1 cellular context compared by ENCODE assay signal in the genomic region with DNA sequence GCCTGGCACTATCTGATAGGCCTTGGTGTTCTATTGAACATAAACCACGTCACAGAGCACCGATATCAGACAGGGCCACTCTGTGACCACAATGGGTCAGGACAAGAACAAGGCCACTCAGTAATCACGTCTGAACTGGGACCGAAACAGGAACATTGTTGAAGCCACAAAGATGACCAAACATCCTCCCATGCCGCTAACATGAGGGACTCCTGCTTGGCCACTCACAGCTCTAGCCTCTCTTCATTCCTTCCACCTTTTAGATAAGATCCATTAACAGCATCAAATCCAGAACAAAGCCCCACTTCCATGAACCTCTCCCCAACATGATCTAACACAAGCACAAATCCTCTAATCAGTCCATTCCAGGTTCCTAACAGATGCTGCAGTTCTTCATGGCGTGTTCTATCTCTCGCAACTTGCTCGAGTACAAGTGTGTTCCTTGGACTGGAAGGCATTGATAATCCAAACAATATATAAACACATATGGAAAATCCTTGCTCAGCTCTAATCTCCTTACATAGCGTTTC.
TF ChIP-seq lines count a peak whose summit lies in the region.

No MANE protein-coding gene starts in this region.

TF ChIP-seq in K562, 482 proteins besides CTCF, POLR2A, EP300 and RAD21 (continued from another document and continues in another):
- TF ChIP-seq, protein P1, sequence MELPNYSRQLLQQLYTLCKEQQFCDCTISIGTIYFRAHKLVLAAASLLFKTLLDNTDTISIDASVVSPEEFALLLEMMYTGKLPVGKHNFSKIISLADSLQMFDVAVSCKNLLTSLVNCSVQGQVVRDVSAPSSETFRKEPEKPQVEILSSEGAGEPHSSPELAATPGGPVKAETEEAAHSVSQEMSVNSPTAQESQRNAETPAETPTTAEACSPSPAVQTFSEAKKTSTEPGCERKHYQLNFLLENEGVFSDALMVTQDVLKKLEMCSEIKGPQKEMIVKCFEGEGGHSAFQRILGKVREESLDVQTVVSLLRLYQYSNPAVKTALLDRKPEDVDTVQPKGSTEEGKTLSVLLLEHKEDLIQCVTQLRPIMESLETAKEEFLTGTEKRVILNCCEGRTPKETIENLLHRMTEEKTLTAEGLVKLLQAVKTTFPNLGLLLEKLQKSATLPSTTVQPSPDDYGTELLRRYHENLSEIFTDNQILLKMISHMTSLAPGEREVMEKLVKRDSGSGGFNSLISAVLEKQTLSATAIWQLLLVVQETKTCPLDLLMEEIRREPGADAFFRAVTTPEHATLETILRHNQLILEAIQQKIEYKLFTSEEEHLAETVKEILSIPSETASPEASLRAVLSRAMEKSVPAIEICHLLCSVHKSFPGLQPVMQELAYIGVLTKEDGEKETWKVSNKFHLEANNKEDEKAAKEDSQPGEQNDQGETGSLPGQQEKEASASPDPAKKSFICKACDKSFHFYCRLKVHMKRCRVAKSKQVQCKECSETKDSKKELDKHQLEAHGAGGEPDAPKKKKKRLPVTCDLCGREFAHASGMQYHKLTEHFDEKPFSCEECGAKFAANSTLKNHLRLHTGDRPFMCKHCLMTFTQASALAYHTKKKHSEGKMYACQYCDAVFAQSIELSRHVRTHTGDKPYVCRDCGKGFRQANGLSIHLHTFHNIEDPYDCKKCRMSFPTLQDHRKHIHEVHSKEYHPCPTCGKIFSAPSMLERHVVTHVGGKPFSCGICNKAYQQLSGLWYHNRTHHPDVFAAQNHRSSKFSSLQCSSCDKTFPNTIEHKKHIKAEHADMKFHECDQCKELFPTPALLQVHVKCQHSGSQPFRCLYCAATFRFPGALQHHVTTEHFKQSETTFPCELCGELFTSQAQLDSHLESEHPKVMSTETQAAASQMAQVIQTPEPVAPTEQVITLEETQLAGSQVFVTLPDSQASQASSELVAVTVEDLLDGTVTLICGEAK (IDR thresholded peaks at IDR 0.05) = no peak
- TF ChIP-seq, protein P1 (CRISPR knock-in tag; IDR thresholded peaks at IDR 0.05) = no peak
- TF ChIP-seq HEY1 (CRISPR knock-in tag; IDR thresholded peaks at IDR 0.05; ENCODE audit: borderline replicate concordance) = no peak
- TF ChIP-seq SNRNP70 (optimal IDR thresholded peaks at IDR 0.05; ENCODE audit: low read depth, low read length) = no peak
- TF ChIP-seq, protein P2, sequence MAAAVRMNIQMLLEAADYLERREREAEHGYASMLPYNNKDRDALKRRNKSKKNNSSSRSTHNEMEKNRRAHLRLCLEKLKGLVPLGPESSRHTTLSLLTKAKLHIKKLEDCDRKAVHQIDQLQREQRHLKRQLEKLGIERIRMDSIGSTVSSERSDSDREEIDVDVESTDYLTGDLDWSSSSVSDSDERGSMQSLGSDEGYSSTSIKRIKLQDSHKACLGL (CRISPR knock-in tag; IDR thresholded peaks at IDR 0.05; ENCODE audit: borderline replicate concordance, poor library complexity, severe bottlenecking) = no peak
- no peak for TF ChIP-seq ZNF551 (CRISPR knock-in tag; IDR thresholded peaks at IDR 0.05)
- TF ChIP-seq HDAC2 (IDR thresholded peaks at IDR 0.05) = 0 out of 2 replicates have a peak, but pooled peaks have one; percentile 36
- TF ChIP-seq, protein P3, sequence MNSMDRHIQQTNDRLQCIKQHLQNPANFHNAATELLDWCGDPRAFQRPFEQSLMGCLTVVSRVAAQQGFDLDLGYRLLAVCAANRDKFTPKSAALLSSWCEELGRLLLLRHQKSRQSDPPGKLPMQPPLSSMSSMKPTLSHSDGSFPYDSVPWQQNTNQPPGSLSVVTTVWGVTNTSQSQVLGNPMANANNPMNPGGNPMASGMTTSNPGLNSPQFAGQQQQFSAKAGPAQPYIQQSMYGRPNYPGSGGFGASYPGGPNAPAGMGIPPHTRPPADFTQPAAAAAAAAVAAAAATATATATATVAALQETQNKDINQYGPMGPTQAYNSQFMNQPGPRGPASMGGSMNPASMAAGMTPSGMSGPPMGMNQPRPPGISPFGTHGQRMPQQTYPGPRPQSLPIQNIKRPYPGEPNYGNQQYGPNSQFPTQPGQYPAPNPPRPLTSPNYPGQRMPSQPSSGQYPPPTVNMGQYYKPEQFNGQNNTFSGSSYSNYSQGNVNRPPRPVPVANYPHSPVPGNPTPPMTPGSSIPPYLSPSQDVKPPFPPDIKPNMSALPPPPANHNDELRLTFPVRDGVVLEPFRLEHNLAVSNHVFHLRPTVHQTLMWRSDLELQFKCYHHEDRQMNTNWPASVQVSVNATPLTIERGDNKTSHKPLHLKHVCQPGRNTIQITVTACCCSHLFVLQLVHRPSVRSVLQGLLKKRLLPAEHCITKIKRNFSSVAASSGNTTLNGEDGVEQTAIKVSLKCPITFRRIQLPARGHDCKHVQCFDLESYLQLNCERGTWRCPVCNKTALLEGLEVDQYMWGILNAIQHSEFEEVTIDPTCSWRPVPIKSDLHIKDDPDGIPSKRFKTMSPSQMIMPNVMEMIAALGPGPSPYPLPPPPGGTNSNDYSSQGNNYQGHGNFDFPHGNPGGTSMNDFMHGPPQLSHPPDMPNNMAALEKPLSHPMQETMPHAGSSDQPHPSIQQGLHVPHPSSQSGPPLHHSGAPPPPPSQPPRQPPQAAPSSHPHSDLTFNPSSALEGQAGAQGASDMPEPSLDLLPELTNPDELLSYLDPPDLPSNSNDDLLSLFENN (IDR thresholded peaks at IDR 0.05; ENCODE audit: low read depth in 2 of 2, low read length in 2 of 2) = 0 out of 4 replicates have a peak, but pooled peaks of 1 of the 2 experiments have one; percentile 20
- no peak for TF ChIP-seq POLR2H (tag; IDR thresholded peaks at IDR 0.05; ENCODE audit: low read depth)
- no peak for TF ChIP-seq ZNF263 (CRISPR knock-in tag; IDR thresholded peaks at IDR 0.05; ENCODE audit: borderline replicate concordance)
- no peak for TF ChIP-seq MEF2A (IDR thresholded peaks at IDR 0.05; ENCODE audit: control insufficient read depth, low read depth, low read length)
- no peak for TF ChIP-seq ZNF23 (CRISPR knock-in tag; IDR thresholded peaks at IDR 0.05)
- TF ChIP-seq, protein P4, sequence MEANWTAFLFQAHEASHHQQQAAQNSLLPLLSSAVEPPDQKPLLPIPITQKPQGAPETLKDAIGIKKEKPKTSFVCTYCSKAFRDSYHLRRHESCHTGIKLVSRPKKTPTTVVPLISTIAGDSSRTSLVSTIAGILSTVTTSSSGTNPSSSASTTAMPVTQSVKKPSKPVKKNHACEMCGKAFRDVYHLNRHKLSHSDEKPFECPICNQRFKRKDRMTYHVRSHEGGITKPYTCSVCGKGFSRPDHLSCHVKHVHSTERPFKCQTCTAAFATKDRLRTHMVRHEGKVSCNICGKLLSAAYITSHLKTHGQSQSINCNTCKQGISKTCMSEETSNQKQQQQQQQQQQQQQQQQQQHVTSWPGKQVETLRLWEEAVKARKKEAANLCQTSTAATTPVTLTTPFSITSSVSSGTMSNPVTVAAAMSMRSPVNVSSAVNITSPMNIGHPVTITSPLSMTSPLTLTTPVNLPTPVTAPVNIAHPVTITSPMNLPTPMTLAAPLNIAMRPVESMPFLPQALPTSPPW (CRISPR knock-in tag; IDR thresholded peaks at IDR 0.05) = no peak
- no peak for TF ChIP-seq ARID2 (IDR thresholded peaks at IDR 0.05)
- no peak for TF ChIP-seq ELF1 (tag; IDR thresholded peaks at IDR 0.05)
- no peak for TF ChIP-seq ZC3H8 (IDR thresholded peaks at IDR 0.05)
- TF ChIP-seq RUNX1 (IDR thresholded peaks at IDR 0.05; ENCODE audit: low read depth) = no peak
- TF ChIP-seq, protein P5, sequence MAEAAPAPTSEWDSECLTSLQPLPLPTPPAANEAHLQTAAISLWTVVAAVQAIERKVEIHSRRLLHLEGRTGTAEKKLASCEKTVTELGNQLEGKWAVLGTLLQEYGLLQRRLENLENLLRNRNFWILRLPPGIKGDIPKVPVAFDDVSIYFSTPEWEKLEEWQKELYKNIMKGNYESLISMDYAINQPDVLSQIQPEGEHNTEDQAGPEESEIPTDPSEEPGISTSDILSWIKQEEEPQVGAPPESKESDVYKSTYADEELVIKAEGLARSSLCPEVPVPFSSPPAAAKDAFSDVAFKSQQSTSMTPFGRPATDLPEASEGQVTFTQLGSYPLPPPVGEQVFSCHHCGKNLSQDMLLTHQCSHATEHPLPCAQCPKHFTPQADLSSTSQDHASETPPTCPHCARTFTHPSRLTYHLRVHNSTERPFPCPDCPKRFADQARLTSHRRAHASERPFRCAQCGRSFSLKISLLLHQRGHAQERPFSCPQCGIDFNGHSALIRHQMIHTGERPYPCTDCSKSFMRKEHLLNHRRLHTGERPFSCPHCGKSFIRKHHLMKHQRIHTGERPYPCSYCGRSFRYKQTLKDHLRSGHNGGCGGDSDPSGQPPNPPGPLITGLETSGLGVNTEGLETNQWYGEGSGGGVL (CRISPR knock-in tag; IDR thresholded peaks at IDR 0.05) = no peak
- no peak for TF ChIP-seq HSF4 (CRISPR knock-in tag; IDR thresholded peaks at IDR 0.05; ENCODE audit: borderline replicate concordance)
- no peak for TF ChIP-seq PHF20 (IDR thresholded peaks at IDR 0.05; ENCODE audit: partially characterized antibody)
- TF ChIP-seq, protein P6, sequence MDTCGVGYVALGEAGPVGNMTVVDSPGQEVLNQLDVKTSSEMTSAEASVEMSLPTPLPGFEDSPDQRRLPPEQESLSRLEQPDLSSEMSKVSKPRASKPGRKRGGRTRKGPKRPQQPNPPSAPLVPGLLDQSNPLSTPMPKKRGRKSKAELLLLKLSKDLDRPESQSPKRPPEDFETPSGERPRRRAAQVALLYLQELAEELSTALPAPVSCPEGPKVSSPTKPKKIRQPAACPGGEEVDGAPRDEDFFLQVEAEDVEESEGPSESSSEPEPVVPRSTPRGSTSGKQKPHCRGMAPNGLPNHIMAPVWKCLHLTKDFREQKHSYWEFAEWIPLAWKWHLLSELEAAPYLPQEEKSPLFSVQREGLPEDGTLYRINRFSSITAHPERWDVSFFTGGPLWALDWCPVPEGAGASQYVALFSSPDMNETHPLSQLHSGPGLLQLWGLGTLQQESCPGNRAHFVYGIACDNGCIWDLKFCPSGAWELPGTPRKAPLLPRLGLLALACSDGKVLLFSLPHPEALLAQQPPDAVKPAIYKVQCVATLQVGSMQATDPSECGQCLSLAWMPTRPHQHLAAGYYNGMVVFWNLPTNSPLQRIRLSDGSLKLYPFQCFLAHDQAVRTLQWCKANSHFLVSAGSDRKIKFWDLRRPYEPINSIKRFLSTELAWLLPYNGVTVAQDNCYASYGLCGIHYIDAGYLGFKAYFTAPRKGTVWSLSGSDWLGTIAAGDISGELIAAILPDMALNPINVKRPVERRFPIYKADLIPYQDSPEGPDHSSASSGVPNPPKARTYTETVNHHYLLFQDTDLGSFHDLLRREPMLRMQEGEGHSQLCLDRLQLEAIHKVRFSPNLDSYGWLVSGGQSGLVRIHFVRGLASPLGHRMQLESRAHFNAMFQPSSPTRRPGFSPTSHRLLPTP (IDR thresholded peaks at IDR 0.05; ENCODE audit: borderline replicate concordance, extremely low read depth, insufficient read length) = no peak
- TF ChIP-seq ZNF146 (CRISPR knock-in tag; IDR thresholded peaks at IDR 0.05; ENCODE audit: unreplicated experiment) = no peak
- TF ChIP-seq RB1 (IDR thresholded peaks at IDR 0.05; ENCODE audit: low read depth) = no peak
- no peak for TF ChIP-seq CEBPB (tag; IDR thresholded peaks at IDR 0.05)
- TF ChIP-seq, protein P7, sequence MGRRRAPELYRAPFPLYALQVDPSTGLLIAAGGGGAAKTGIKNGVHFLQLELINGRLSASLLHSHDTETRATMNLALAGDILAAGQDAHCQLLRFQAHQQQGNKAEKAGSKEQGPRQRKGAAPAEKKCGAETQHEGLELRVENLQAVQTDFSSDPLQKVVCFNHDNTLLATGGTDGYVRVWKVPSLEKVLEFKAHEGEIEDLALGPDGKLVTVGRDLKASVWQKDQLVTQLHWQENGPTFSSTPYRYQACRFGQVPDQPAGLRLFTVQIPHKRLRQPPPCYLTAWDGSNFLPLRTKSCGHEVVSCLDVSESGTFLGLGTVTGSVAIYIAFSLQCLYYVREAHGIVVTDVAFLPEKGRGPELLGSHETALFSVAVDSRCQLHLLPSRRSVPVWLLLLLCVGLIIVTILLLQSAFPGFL (CRISPR knock-in tag; IDR thresholded peaks at IDR 0.05) = no peak
- no peak for TF ChIP-seq EP400 (IDR thresholded peaks at IDR 0.05)
- TF ChIP-seq, protein P8, sequence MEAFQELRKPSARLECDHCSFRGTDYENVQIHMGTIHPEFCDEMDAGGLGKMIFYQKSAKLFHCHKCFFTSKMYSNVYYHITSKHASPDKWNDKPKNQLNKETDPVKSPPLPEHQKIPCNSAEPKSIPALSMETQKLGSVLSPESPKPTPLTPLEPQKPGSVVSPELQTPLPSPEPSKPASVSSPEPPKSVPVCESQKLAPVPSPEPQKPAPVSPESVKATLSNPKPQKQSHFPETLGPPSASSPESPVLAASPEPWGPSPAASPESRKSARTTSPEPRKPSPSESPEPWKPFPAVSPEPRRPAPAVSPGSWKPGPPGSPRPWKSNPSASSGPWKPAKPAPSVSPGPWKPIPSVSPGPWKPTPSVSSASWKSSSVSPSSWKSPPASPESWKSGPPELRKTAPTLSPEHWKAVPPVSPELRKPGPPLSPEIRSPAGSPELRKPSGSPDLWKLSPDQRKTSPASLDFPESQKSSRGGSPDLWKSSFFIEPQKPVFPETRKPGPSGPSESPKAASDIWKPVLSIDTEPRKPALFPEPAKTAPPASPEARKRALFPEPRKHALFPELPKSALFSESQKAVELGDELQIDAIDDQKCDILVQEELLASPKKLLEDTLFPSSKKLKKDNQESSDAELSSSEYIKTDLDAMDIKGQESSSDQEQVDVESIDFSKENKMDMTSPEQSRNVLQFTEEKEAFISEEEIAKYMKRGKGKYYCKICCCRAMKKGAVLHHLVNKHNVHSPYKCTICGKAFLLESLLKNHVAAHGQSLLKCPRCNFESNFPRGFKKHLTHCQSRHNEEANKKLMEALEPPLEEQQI (IDR thresholded peaks at IDR 0.05) = no peak
